12 cellular contexts compared by ENCODE assay signal in genomic region chr3:36989568-36989967, GRCh38. TPM values are rescaled to one million over a fixed set of nuclear protein-coding genes. Genes with fewer than 3 reads are reported as not detected.
DNase-seq lines count a peak whose midpoint lies in the region; ATAC-seq and TF ChIP-seq lines count a peak whose summit lies in the region.
"Had no signal": no experiment of that assay in that cellular context is flagged by ENCODE, and none has a peak within 500 bp of the region (broad histone marks: within the 10 kb centered on the region; RNA-seq: fewer than 3 reads in every experiment).

No MANE protein-coding gene starts in this region.

- H3K4me3 Mint-ChIP-seq in activated CD4-positive, alpha-beta T cell treated with anti-CD3 and anti-CD28 coated beads, Interleukin-2, amount 10 ng/mL, durations not matched to agents 7 days and 5 days, result no peak overlapping the region
- H3K4me3 Mint-ChIP-seq: activated T-helper 1 cell treated with anti-CD3 and anti-CD28 coated beads, Interleukin-12 subunit alpha, Interleukin-12 subunit beta, Interleukin-2, Interleukin-4 antibody, amounts not matched to agents 30 ng/mL and 10 ng/mL and 1 ng/mL, durations not matched to agents 14 hours and 24 hours and 36 hours; T-helper 2 cell treated with Interferon-gamma antibody and Interleukin-4, amounts not matched to agents 5 μg/mL and 100 μg/mL, for 36 hours had no signal

- H3K9me3 ChIP-seq in OCI-LY7 (ENCODE audit: low read length) (no peaks in the 10 kb centered on the region), gastrocnemius medialis (no peaks in the 10 kb centered on the region), adrenal gland (replicated peaks in 1 of 3) (no peaks in the 10 kb centered on the region)
- H3K9me3 ChIP-seq: vagina had no signal

- H3K4me1 ChIP-seq in OCI-LY7 (ENCODE audit: insufficient read depth, low read length, poor library complexity, severe bottlenecking) (peaks cover 35% of the 10 kb centered on the region), gastrocnemius medialis (peaks cover 51 to 52% of the 10 kb centered on the region in 2 donors), adrenal gland (replicated peaks in 1 of 2) (peaks cover 27 to 52% of the 10 kb centered on the region in 2 donors)

- peaks cover 41% of the 10 kb centered on the region for H4K20me1 ChIP-seq in OCI-LY7 (ENCODE audit: insufficient read depth, low read length)

- POLR2A ChIA-PET in activated CD4-positive, alpha-beta T cell treated with anti-CD3 and anti-CD28 coated beads, Interleukin-2, amount 10 ng/mL, durations not matched to agents 7 days and 5 days (lab: Charles Lee), result interaction anchor here (0.7 to 1.0 kb wide), 2 partner anchors 11 to 20 kb away, joined by 5 to 6 read pairs; no protein-coding TSS in a partner anchor
- POLR2A ChIA-PET in OCI-LY7 (lab: Charles Lee), result interaction anchor here (0.7 to 3.0 kb wide), 12 partner anchors 9 to 1507 kb away, joined by 3 to 11 read pairs (median 6); no protein-coding TSS in a partner anchor

- in situ Hi-C loops in gastrocnemius medialis (cut with MboI; ENCODE audit: low sequenced_read_pairs in 4 of 4), result no loop called here

- H3K27me3 ChIP-seq in gastrocnemius medialis (no peaks in the 10 kb centered on the region), adrenal gland (no peaks in the 10 kb centered on the region)
- H3K27me3 ChIP-seq: vagina had no signal

- peaks cover 64% of the 10 kb centered on the region for H3K79me2 ChIP-seq in OCI-LY7 (ENCODE audit: insufficient read depth, low read depth, low read length)

- no peak for ATAC-seq in gastrocnemius medialis

- H3K4me2 ChIP-seq in OCI-LY7 (ENCODE audit: low read length), result peak overlapping the region; percentile 88

- peak overlapping the region; percentile 78 for H3K4me3 ChIP-seq in OCI-LY7 (ENCODE audit: low read depth, low read length, poor library complexity, severe bottlenecking)
- H3K4me3 ChIP-seq in fibroblast of pulmonary artery (replicated peaks; ENCODE audit: low read depth, low read length), result peak overlapping the region; percentile 90
- peak overlapping the region; percentile 4 to 86 (median 6) for H3K4me3 ChIP-seq in gastrocnemius medialis
- peak overlapping the region in 1 of 4 donors; percentile 9 for H3K4me3 ChIP-seq in adrenal gland

- H3K9me3 Mint-ChIP-seq in activated CD4-positive, alpha-beta T cell treated with anti-CD3 and anti-CD28 coated beads, Interleukin-2, amount 10 ng/mL, durations not matched to agents 7 days and 5 days, result peaks cover 4% of the 10 kb centered on the region
- H3K9me3 Mint-ChIP-seq: activated T-helper 1 cell treated with anti-CD3 and anti-CD28 coated beads, Interleukin-12 subunit alpha, Interleukin-12 subunit beta, Interleukin-2, Interleukin-4 antibody, amounts not matched to agents 30 ng/mL and 10 ng/mL and 1 ng/mL, durations not matched to agents 14 hours and 24 hours and 36 hours; T-helper 2 cell treated with Interferon-gamma antibody and Interleukin-4, amounts not matched to agents 5 μg/mL and 100 μg/mL, for 36 hours had no signal

- CTCF ChIA-PET in activated CD4-positive, alpha-beta T cell treated with anti-CD3 and anti-CD28 coated beads, Interleukin-2, amount 10 ng/mL, durations not matched to agents 7 days and 5 days (lab: Charles Lee), result interaction anchor here (0.6 to 1.5 kb wide), 2 partner anchors 31 to 246 kb away, joined by 3 to 8 read pairs; no protein-coding TSS in a partner anchor
- CTCF ChIA-PET in OCI-LY7 (lab: Charles Lee; ENCODE audit: unreplicated experiment), result interaction anchor here (1.1 kb wide), 1 partner anchor 31 kb away, joined by 3 read pairs; no protein-coding TSS in a partner anchor

- H3K27me3 Mint-ChIP-seq in activated CD4-positive, alpha-beta T cell treated with anti-CD3 and anti-CD28 coated beads, Interleukin-2, amount 10 ng/mL, durations not matched to agents 7 days and 5 days, result no peaks in the 10 kb centered on the region

- intact Hi-C loops in OCI-LY7 (cut with micrococcal nuclease; ENCODE audit: unreplicated experiment) (no loop called here), gastrocnemius medialis (cut with DNase I; ENCODE audit: low total_unique reads) (no loop called here), adrenal gland (cut with DNase I) (no loop called here)

- no TSS peak for BruUV-seq in OCI-LY7 (replicated peaks; lab: Mats Ljungman, UMichigan)

- H3K36me3 Mint-ChIP-seq in activated CD4-positive, alpha-beta T cell treated with anti-CD3 and anti-CD28 coated beads, Interleukin-2, amount 10 ng/mL, durations not matched to agents 7 days and 5 days (ENCODE audit: low read depth), result peaks cover 55% of the 10 kb centered on the region

- TF ChIP-seq POLR2A in gastrocnemius medialis (IDR thresholded peaks at IDR 0.05), result no peak
- no peak for TF ChIP-seq POLR2A in adrenal gland (IDR thresholded peaks at IDR 0.05)

- no peak for DNase-seq in activated CD4-positive, alpha-beta T cell treated with anti-CD3 and anti-CD28 coated beads, Interleukin-2, amount 10 ng/mL, durations not matched to agents 7 days and 5 days
- no peak for DNase-seq in activated CD4-positive, alpha-beta T cell treated with anti-CD3 and anti-CD28 coated beads, Interleukin-2, amount 50 U/mL, for 48 hours
- DNase-seq in OCI-LY7 (ENCODE audit: low spot score) (no peak), fibroblast of pulmonary artery (ENCODE audit: low read depth) (no peak), gastrocnemius medialis (no peak), NCI-H1436 treated with DMSO at 0.1 percent for 48 hours (lab: John Stamatoyannopoulos, UW) (no peak), adrenal gland (no peak)
- DNase-seq in activated CD4-positive, alpha-beta T cell treated with anti-CD3 and anti-CD28 coated beads for 48 hours, result no peak
- DNase-seq: NCI-H526 had no signal

- H3K36me3 ChIP-seq in OCI-LY7 (ENCODE audit: insufficient read depth, low read length) (peaks cover 73% of the 10 kb centered on the region), gastrocnemius medialis (peaks cover 2 to 36% of the 10 kb centered on the region in 2 donors), adrenal gland (replicated peaks in 1 of 2) (peaks cover 0 to 26% of the 10 kb centered on the region in 2 donors)

- no peaks in the 10 kb centered on the region for H3K9me2 ChIP-seq in OCI-LY7 (ENCODE audit: insufficient read depth, low read length)

- no peak overlapping the region for H3K27ac ChIP-seq in OCI-LY7 (ENCODE audit: low read depth, low read length, poor library complexity, severe bottlenecking)
- peak overlapping the region; percentile 26 to 97 (median 96) for H3K27ac ChIP-seq in gastrocnemius medialis
- no peak overlapping the region for H3K27ac ChIP-seq in adrenal gland
- H3K27ac ChIP-seq: vagina had no signal

- no peak overlapping the region for H2AFZ ChIP-seq in OCI-LY7 (ENCODE audit: low read length)

- TF ChIP-seq CTCF in OCI-LY7 (conservative IDR thresholded peaks at IDR 0.05; ENCODE audit: low read length) (no peak), fibroblast of pulmonary artery (IDR thresholded peaks at IDR 0.05; ENCODE audit: low read length, missing control alignments) (no peak), gastrocnemius medialis (IDR thresholded peaks at IDR 0.05 in 4 of 5, conservative IDR thresholded peaks at IDR 0.05 in 1 of 5) (no peak), adrenal gland (IDR thresholded peaks at IDR 0.05) (no peak)

- peaks cover 50% of the 10 kb centered on the region for H3K4me1 Mint-ChIP-seq in activated CD4-positive, alpha-beta T cell treated with anti-CD3 and anti-CD28 coated beads, Interleukin-2, amount 10 ng/mL, durations not matched to agents 7 days and 5 days

- peak overlapping the region; percentile 56 for H3K27ac Mint-ChIP-seq in activated CD4-positive, alpha-beta T cell treated with anti-CD3 and anti-CD28 coated beads, Interleukin-2, amount 10 ng/mL, durations not matched to agents 7 days and 5 days
- H3K27ac Mint-ChIP-seq: activated T-helper 1 cell treated with anti-CD3 and anti-CD28 coated beads, Interleukin-12 subunit alpha, Interleukin-12 subunit beta, Interleukin-2, Interleukin-4 antibody, amounts not matched to agents 30 ng/mL and 10 ng/mL and 1 ng/mL, durations not matched to agents 14 hours and 24 hours and 36 hours had no signal

RNA-seq across cellular contexts. Expression of gene EPM2AIP1, which starts 3.4 kb away (rescaled TPM):
- 10 to 100 TPM; 20.0 to 21.3 TPM for total RNA-seq in activated CD4-positive, alpha-beta T cell treated with anti-CD3 and anti-CD28 coated beads, Interleukin-2, amount 10 ng/mL, durations not matched to agents 7 days and 5 days
- total RNA-seq in OCI-LY7 (2014; rRNA removed; shearing (Covaris generic)), result 35.7 and 40.7 TPM in 2 replicates
- total RNA-seq in OCI-LY7 (2022) (31.7 and 39.1 TPM in 2 replicates), gastrocnemius medialis (10 to 100 TPM in 1 of 4 donors, 1 to 10 TPM in 3; 5.3 to 10.1 (median 8.6) TPM), adrenal gland (10 to 100 TPM in 6 of 8 donors, 1 to 10 TPM in 2; 6.2 to 24.4 (median 17.9) TPM)
- polyA plus RNA-seq in adrenal gland, result 10 to 100 TPM in 1 of 3 donors, 1 to 10 TPM in 2; 6.6 to 20.8 (median 6.7) TPM

RNA-seq across cellular contexts. Expression of gene MLH1, which starts 3.8 kb away (rescaled TPM):
- total RNA-seq in activated CD4-positive, alpha-beta T cell treated with anti-CD3 and anti-CD28 coated beads, Interleukin-2, amount 10 ng/mL, durations not matched to agents 7 days and 5 days, result 10 to 100 TPM; 53.2 to 64.8 TPM
- total RNA-seq in OCI-LY7 (2014; rRNA removed; shearing (Covaris generic)), result 94.2 and 124 TPM in 2 replicates
- total RNA-seq in OCI-LY7 (2022) (96.5 and 102 TPM in 2 replicates), gastrocnemius medialis (10 to 100 TPM; 25.2 to 52.5 (median 36.4) TPM), adrenal gland (100 to 1,000 TPM in 1 of 8 donors, 10 to 100 TPM in 7; 27.8 to 111 (median 33.3) TPM)
- 10 to 100 TPM; 17.2 to 77.6 (median 19.7) TPM for polyA plus RNA-seq in adrenal gland

RNA-seq across cellular contexts. Expression of gene TRANK1, which starts 44.7 kb away (rescaled TPM):
- 10 to 100 TPM; 84.3 to 93.1 TPM for total RNA-seq in activated CD4-positive, alpha-beta T cell treated with anti-CD3 and anti-CD28 coated beads, Interleukin-2, amount 10 ng/mL, durations not matched to agents 7 days and 5 days
- total RNA-seq in OCI-LY7 (2014; rRNA removed; shearing (Covaris generic)), result 29.1 and 34.9 TPM in 2 replicates
- total RNA-seq in OCI-LY7 (2022) (57.1 and 66.3 TPM in 2 replicates), gastrocnemius medialis (1 to 10 TPM; 2.1 to 4.6 (median 2.4) TPM), adrenal gland (10 to 100 TPM in 7 of 8 donors, 1 to 10 TPM in 1; 6.0 to 28.0 (median 19.7) TPM)
- polyA plus RNA-seq in adrenal gland, result 1 to 10 TPM; 5.3 to 8.6 (median 6.6) TPM

Comparison
In these comparisons a context has a peak if more than half of its experiments do, and no peak if none do; other contexts are left out.
1. H3K27ac ChIP-seq: peak in gastrocnemius medialis (4 of 4); none in OCI-LY7 (single experiment) and adrenal gland (0 of 5).